In genomic region chr14:86787782-86788181, GRCh38 we compare ENCODE assay signal across 15 cellular contexts.
DNase-seq lines count a peak whose midpoint lies in the region; ATAC-seq lines count a peak whose summit lies in the region.
"Had no signal": no experiment of that assay in that cellular context is flagged by ENCODE, and none has a peak within 500 bp of the region (broad histone marks: within the 10 kb centered on the region; RNA-seq: fewer than 3 reads in every experiment).

No MANE protein-coding gene starts in this region.

- ATAC-seq in HG03565 (IDR thresholded peaks at IDR 0.05; ENCODE audit: unreplicated experiment) = no peak
- ATAC-seq: heart right ventricle, psoas muscle, T-cell had no signal

- peak; percentile 6 for DNase-seq in NCI-H146 (lab: John Stamatoyannopoulos, UW)
- DNase-seq in NCI-H146 treated with DMSO at 0.1 percent for 48 hours (lab: John Stamatoyannopoulos, UW; ENCODE audit: unreplicated experiment) = no peak
- peak; percentile 71 for DNase-seq in NCI-H345 (lab: John Stamatoyannopoulos, UW)
- peak; percentile 27 for DNase-seq in amniotic stem cell (lab: John Stamatoyannopoulos, UW)
- peak; percentile 86 for DNase-seq in left kidney (ENCODE audit: low read depth, low spot score)
- DNase-seq in RPMI8226 = no peak
- no peak for DNase-seq in retina
- DNase-seq: 8988T, GF-D8, heart right ventricle, midbrain, NCI-H2227 treated with DMSO at 0.1 percent for 48 hours, psoas muscle, T-cell had no signal

Comparison
In these comparisons a context has a peak if more than half of its experiments do, and no peak if none do; other contexts are left out.
1. DNase-seq: peak in NCI-H146 (single experiment), NCI-H345 (single experiment), amniotic stem cell (single experiment) and left kidney (single experiment); none in NCI-H146 treated with DMSO at 0.1 percent for 48 hours (single experiment), RPMI8226 (single experiment) and retina (single experiment).